ENCODE assay signal across 19 cellular contexts in the genomic region with DNA sequence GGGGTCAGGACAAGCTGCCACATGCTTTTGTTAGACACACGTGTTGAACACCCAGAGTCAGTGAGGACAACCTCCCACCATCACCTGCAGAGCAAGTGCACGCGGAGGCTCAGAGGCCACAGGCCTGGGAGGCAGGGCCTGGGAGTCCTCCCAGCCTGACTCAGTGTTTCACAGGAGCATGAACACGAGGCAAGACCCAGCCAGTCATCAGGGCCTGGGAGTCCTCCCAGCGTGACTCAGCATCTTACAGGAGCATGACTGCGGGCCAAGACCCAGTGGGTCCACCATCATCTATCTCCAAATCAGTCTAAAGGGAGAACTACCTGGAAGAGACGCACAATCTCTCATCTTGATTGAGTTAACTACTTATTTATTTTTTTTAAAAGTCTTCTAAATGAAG.
DNase-seq lines count a peak whose midpoint lies in the region; ATAC-seq and TF ChIP-seq lines count a peak whose summit lies in the region.
"Had no signal": no experiment of that assay in that cellular context is flagged by ENCODE, and none has a peak within 500 bp of the region (broad histone marks: within the 10 kb centered on the region; RNA-seq: fewer than 3 reads in every experiment).

No MANE protein-coding gene starts in this region.

- intact Hi-C loops in spleen (cut with DNase I; ENCODE audit: low total_unique reads), result no loop called here

- no peak overlapping the region for H3K4me3 ChIP-seq in spleen
- H3K4me3 ChIP-seq: thoracic aorta had no signal

- H3K9me3 Mint-ChIP-seq in osteocyte (ENCODE audit: unreplicated experiment), result no peaks in the 10 kb centered on the region

- peak; percentile 46 for DNase-seq in AG20443 (ENCODE audit: low spot score)
- DNase-seq in OCI-M1 (lab: John Stamatoyannopoulos, UW), result peak; percentile 0
- no peak for DNase-seq in omental fat pad (ENCODE audit: low spot score)
- DNase-seq in putamen (ENCODE audit: low spot score), result no peak
- no peak for DNase-seq in spleen
- DNase-seq in osteocyte (ENCODE audit: extremely low spot score, unreplicated experiment), result no peak
- DNase-seq in stimulated activated CD4-positive, alpha-beta T cell treated with anti-CD3 and anti-CD28 coated beads, Interleukin-4, amount 100 ng/mL, for 24 hours, result no peak
- DNase-seq: activated naive CD4-positive, alpha-beta T cell treated with Interleukin-2 at 50 U/mL for 16 hours; activated T-cell treated with anti-CD3 and anti-CD28 coated beads for 4 hours; Kasumi-1; left cardiac atrium; NCI-H1417 treated with DMSO at 0.1 percent for 48 hours; NCI-H774; RPMI8226; stimulated activated CD4-positive, alpha-beta T cell treated with anti-CD3 and anti-CD28 coated beads, Interleukin-2, amount 100 ng/mL, for 48 hours; stimulated activated CD8-positive, alpha-beta memory T cell treated with anti-CD3 and anti-CD28 coated beads, Interleukin-4, amount 100 ng/mL, for 48 hours had no signal

- peaks cover 0 to 72% (median 23%) of the 10 kb centered on the region in 7 donors for H3K27me3 ChIP-seq in spleen (replicated peaks in 1 of 7)

- H3K27ac ChIP-seq in cingulate gyrus (ENCODE audit: low read depth, low read length), result peak overlapping the region; percentile 39
- H3K27ac ChIP-seq in spleen, result no peak overlapping the region
- H3K27ac ChIP-seq: thoracic aorta had no signal

- TF ChIP-seq CTCF in omental fat pad (IDR thresholded peaks at IDR 0.05), result no peak
- TF ChIP-seq CTCF in spleen (IDR thresholded peaks at IDR 0.05 in 8 of 11, conservative IDR thresholded peaks at IDR 0.05 in 3 of 11), result no peak
- no peak for TF ChIP-seq CTCF in osteocyte (IDR thresholded peaks at IDR 0.05)

- ATAC-seq in omental fat pad (ENCODE audit: low FRiP score), result peak; percentile 45
- ATAC-seq: left cardiac atrium had no signal

- H3K27me3 Mint-ChIP-seq in osteocyte (ENCODE audit: unreplicated experiment), result peaks cover 50% of the 10 kb centered on the region

- no peak overlapping the region for H3K4me3 Mint-ChIP-seq in osteocyte (ENCODE audit: unreplicated experiment)
- H3K4me3 Mint-ChIP-seq: B cell had no signal

- peaks cover 4% of the 10 kb centered on the region for H3K4me1 Mint-ChIP-seq in osteocyte (ENCODE audit: unreplicated experiment)
- H3K4me1 Mint-ChIP-seq: B cell had no signal

- 69 to 77% (median 72%) methylated on average over 4 to 7 of the region's 7 CpGs for WGBS in spleen, 5 donors

- TF ChIP-seq POLR2A in spleen (IDR thresholded peaks at IDR 0.05), result no peak

- no peaks in the 10 kb centered on the region for H3K36me3 Mint-ChIP-seq in osteocyte (ENCODE audit: unreplicated experiment)

- H3K9me3 ChIP-seq in spleen, result no peaks in the 10 kb centered on the region
- H3K9me3 ChIP-seq: thoracic aorta had no signal

- H3K36me3 ChIP-seq in spleen, result no peaks in the 10 kb centered on the region
- H3K36me3 ChIP-seq: thoracic aorta had no signal

- no peak overlapping the region for H3K27ac Mint-ChIP-seq in osteocyte (ENCODE audit: unreplicated experiment)
- H3K27ac Mint-ChIP-seq: B cell had no signal

- no peaks in the 10 kb centered on the region for H3K4me1 ChIP-seq in spleen

Comparison
In these comparisons a context has a peak if more than half of its experiments do, and no peak if none do; other contexts are left out.
1. DNase-seq: peak in AG20443 (single experiment) and OCI-M1 (single experiment); none in omental fat pad (single experiment), putamen (single experiment), spleen (single experiment), osteocyte (single experiment) and stimulated activated CD4-positive, alpha-beta T cell treated with anti-CD3 and anti-CD28 coated beads, Interleukin-4, amount 100 ng/mL, for 24 hours (single experiment).